In the genomic region with DNA sequence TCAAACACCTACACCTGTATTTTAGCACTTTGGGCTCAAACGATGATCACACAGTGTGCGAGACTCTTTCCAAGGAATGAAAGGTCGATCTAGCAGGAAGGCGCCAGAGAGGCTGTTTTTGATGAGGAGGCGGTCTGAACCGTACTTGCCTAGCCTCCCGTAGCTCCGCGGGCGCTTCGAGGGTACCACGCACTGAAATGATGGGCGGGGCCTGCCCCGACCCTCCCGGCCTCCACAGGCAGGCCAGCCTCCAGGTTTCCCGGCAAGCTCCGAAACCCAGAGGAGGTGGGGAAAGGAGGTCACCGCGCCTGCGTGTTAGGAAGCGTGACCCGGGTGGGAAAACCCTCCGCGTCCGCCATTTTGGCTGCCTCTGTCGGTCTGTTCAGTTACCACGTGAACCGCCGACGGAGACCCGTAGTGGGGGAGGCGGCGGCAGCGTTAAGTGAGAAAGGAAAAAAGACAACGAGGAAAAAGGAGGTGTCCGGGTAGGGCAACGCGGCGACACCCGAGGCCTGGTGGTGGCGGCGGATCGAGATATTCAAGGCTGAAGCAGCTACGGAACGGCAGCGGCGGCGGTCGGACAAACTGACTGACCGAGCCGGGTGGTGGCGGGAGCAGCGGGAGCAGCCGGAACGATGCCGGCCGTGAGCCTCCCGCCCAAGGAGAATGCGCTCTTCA, we compare ENCODE assay signal across 8 cellular contexts. TPM values are rescaled to one million over a fixed set of nuclear protein-coding genes. Genes with fewer than 3 reads are reported as not detected.
DNase-seq lines count a peak whose midpoint lies in the region; ATAC-seq and TF ChIP-seq lines count a peak whose summit lies in the region.

TSS of gene NAA15 (plus strand) at position 363 of the 678 bp plus-strand sequence. CDS start at position 636, 273 bp downstream.

- ATAC-seq in GM19397 (IDR thresholded peaks at IDR 0.05; ENCODE audit: unreplicated experiment): peak; percentile 83
- ATAC-seq in HG03571 (IDR thresholded peaks at IDR 0.05; ENCODE audit: unreplicated experiment): peak; percentile 82

- no peaks in the 10 kb centered on the region for H3K27me3 ChIP-seq in liver (ENCODE audit: control insufficient read depth in 4 of 4, insufficient read depth in 4 of 4, low read length in 3 of 4)

- peak within 1 kb of the TSS; percentile 100 for H3K9ac ChIP-seq in liver (ENCODE audit: low read depth in 1 of 2, low read length in 2 of 2)

- intact Hi-C loops in CD14-positive monocyte (cut with micrococcal nuclease): loop anchor here (5.0 to 10.0 kb wide), 2 partner anchors 124 to 254 kb away; partner anchors contain the start of genes ELF2 (in 2 of the 2) and SETD7 (in 1 of the 2)

- peaks cover 0 to 4% (median 2%) of the 10 kb centered on the region in 7 donors for H3K9me3 Mint-ChIP-seq in CD14-positive monocyte

- H3K4me1 Mint-ChIP-seq in CD14-positive monocyte: peaks cover 45% of the 10 kb centered on the region

- H3K36me3 ChIP-seq in liver (ENCODE audit: control insufficient read depth in 4 of 4, insufficient read depth in 3 of 4, low read depth in 1 of 4, low read length in 3 of 4): no peaks in the 10 kb centered on the region

- WGBS in liver: under 1% methylated on average over 59 of the region's 59 CpGs

- DNase-seq in CD14-positive monocyte (ENCODE audit: low spot score): peak; percentile 96
- DNase-seq in NCI-H82 (lab: John Stamatoyannopoulos, UW): peak; percentile 99
- DNase-seq in activated CD4-positive, alpha-beta T cell treated with anti-CD3 and anti-CD28 coated beads, Interleukin-2, amount 50 U/mL, for 48 hours: peak; percentile 97 to 98
- peak; percentile 96 to 99 for DNase-seq in dermis microvascular lymphatic vessel endothelial cell (ENCODE audit: low read depth in 2 of 2)
- DNase-seq in stimulated activated CD4-positive, alpha-beta T cell treated with anti-CD3 and anti-CD28 coated beads, Interleukin-4, amount 100 ng/mL, for 24 hours: peak; percentile 98

- peak within 1 kb of the TSS; percentile 90 to 99 (median 96) for H3K4me3 ChIP-seq in liver (ENCODE audit: low read depth in 1 of 3, low read length in 3 of 3)

- no peaks in the 10 kb centered on the region for H3K9me3 ChIP-seq in liver (ENCODE audit: control insufficient read depth in 4 of 4, low read length in 3 of 4)

- H3K36me3 Mint-ChIP-seq in CD14-positive monocyte: peaks cover 5 to 16% of the 10 kb centered on the region in 2 donors

- TF ChIP-seq CTCF in CD14-positive monocyte (IDR thresholded peaks at IDR 0.05) (no peak), liver (IDR thresholded peaks at IDR 0.05; ENCODE audit: low read depth, low read length, missing input control) (no peak)

- peaks cover 0 to 32% (median 22%) of the 10 kb centered on the region in 4 donors for H3K4me1 ChIP-seq in liver (ENCODE audit: control insufficient read depth in 4 of 4, insufficient read depth in 4 of 4, low read length in 3 of 4)

- H3K4me3 Mint-ChIP-seq in CD14-positive monocyte: peak within 1 kb of the TSS; percentile 99 to 100

- peak in 1 of 2 donors; percentile 52 for TF ChIP-seq RAD21 in liver (IDR thresholded peaks at IDR 0.05)

- peak within 1 kb of the TSS; percentile 94 to 99 for H3K27ac ChIP-seq in liver (ENCODE audit: low read depth in 1 of 2, low read length in 2 of 2)

- no peaks in the 10 kb centered on the region for H3K27me3 Mint-ChIP-seq in CD14-positive monocyte (ENCODE audit: low read depth in 3 of 3)

- peak within 1 kb of the TSS; percentile 97 to 100 (median 99) for H3K27ac Mint-ChIP-seq in CD14-positive monocyte

TF ChIP-seq in liver, 16 proteins besides CTCF, POLR2A, EP300 and RAD21:
- TF ChIP-seq RXRA (IDR thresholded peaks at IDR 0.05) (peak; percentile 76 to 81), SP1 (IDR thresholded peaks at IDR 0.05) (peak; percentile 85), GABPA (IDR thresholded peaks at IDR 0.05 in 1 of 2, conservative IDR thresholded peaks at IDR 0.05 in 1 of 2) (peak in 1 of 2 donors; percentile 85), HNF4A (conservative IDR thresholded peaks at IDR 0.05) (peak; percentile 48 to 52), TAF1 (conservative IDR thresholded peaks at IDR 0.05) (peak; percentile 95), YY1 (IDR thresholded peaks at IDR 0.05) (peak; percentile 99), NR2F2 (IDR thresholded peaks at IDR 0.05) (peak; percentile 84), FOXA2 (IDR thresholded peaks at IDR 0.05) (no peak), ZBTB33 (IDR thresholded peaks at IDR 0.05) (peak; percentile 79), EGR1 (IDR thresholded peaks at IDR 0.05; ENCODE audit: low read depth in 2 of 2) (peak in 1 of 2 donors; percentile 19), FOXA1 (IDR thresholded peaks at IDR 0.05) (no peak), JUND (IDR thresholded peaks at IDR 0.05) (peak in 1 of 2 donors; percentile 8), HNF4G (IDR thresholded peaks at IDR 0.05) (peak; percentile 2), REST (IDR thresholded peaks at IDR 0.05) (peak; percentile 93)
- TF ChIP-seq, protein P1, sequence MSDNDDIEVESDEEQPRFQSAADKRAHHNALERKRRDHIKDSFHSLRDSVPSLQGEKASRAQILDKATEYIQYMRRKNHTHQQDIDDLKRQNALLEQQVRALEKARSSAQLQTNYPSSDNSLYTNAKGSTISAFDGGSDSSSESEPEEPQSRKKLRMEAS (IDR thresholded peaks at IDR 0.05): peak; percentile 86
- TF ChIP-seq, protein P2, sequence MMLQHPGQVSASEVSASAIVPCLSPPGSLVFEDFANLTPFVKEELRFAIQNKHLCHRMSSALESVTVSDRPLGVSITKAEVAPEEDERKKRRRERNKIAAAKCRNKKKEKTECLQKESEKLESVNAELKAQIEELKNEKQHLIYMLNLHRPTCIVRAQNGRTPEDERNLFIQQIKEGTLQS (IDR thresholded peaks at IDR 0.05): peak; percentile 69

RNA-seq across cellular contexts. Expression of gene NAA15, which starts in this region (rescaled TPM):
- 10 to 100 TPM in 1 of 2 donors, 1 to 10 TPM in 1; 8.8 to 20.2 TPM for polyA plus RNA-seq in CD14-positive monocyte
- 15.3 and 19.1 TPM in 2 replicates for total RNA-seq in dermis microvascular lymphatic vessel endothelial cell
- total RNA-seq in liver: 10 to 100 TPM; 13.9 to 18.2 TPM
- 1 to 10 TPM; 6.7 to 8.4 TPM for polyA plus RNA-seq in liver

Comparison
In these comparisons a context has a peak if more than half of its experiments do, and no peak if none do; other contexts are left out.
1. Peak in every context shown above with its lines: DNase-seq, ATAC-seq, H3K4me3 ChIP-seq and H3K27ac ChIP-seq.